1 cellular context compared by ENCODE assay signal in the genomic region with DNA sequence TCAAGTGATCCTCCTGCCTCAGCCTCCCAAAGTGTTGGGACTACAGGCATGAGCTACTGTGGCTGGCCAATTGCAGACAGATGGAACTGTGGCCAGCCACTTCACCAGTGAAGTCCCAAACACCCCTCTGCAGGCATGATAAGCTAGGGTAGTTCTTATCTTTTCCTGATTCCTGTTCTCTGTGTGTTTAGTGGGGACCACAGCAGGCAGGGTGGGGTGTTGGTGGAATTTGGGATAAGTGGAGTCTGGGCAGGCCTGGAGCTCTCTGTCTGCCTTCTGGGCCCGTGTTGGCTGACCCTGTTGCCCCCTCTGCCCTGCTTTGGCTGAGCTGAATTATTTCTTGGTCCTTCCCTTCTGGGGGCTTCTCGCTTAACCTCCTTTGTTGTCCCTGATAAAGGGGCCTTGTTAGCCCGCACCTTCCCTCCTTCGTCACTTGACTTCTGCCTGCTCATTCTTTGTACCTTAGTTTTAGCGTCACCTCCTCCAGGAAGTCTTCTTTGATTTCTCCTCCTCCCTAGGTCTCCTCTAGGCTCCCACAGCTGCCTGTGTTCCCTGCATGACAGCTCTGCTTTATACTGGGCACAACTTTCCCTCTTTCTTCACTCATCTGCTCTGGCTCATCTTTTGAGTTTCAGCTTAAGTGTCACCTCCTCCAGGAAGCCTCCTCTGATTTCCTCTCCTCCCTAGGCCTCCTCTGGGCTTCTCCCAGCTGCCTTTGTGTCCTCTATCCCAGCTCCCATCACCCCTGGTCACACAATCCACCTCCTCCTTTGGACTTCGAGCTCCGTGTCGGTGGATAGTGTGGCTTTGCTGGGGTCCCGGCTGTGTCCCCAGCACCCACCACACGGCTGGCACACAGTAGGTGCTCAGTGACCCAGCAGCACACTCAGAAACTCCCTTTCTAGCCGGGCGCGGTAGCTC.
TF ChIP-seq lines count a peak whose summit lies in the region.

No MANE protein-coding gene starts in this region.

TF ChIP-seq in K562, 482 proteins besides CTCF, POLR2A, EP300 and RAD21 (continued from another document and continues in another):
- TF ChIP-seq, protein P1, sequence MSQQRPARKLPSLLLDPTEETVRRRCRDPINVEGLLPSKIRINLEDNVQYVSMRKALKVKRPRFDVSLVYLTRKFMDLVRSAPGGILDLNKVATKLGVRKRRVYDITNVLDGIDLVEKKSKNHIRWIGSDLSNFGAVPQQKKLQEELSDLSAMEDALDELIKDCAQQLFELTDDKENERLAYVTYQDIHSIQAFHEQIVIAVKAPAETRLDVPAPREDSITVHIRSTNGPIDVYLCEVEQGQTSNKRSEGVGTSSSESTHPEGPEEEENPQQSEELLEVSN (IDR thresholded peaks at IDR 0.05; ENCODE audit: borderline replicate concordance in 1 of 2, extremely low read depth in 1 of 2, insufficient read depth in 1 of 2, insufficient read length in 1 of 2, low read depth in 1 of 2, low read length in 1 of 2, poor library complexity in 1 of 2, severe bottlenecking in 1 of 2), result no peak
- TF ChIP-seq TAF7 (tag; IDR thresholded peaks at IDR 0.05) (no peak), NUFIP1 (IDR thresholded peaks at IDR 0.05; ENCODE audit: partially characterized antibody) (no peak), RBM25 (IDR thresholded peaks at IDR 0.05; ENCODE audit: low read depth, low read length, severe bottlenecking) (peak; percentile 97), MYBL2 (IDR thresholded peaks at IDR 0.05; ENCODE audit: low read depth) (no peak), MYBL2 (CRISPR knock-in tag; IDR thresholded peaks at IDR 0.05; ENCODE audit: borderline replicate concordance) (no peak), EHMT2 (IDR thresholded peaks at IDR 0.05) (no peak), TBP (optimal IDR thresholded peaks at IDR 0.05; ENCODE audit: low read depth, low read length) (no peak), SNIP1 (IDR thresholded peaks at IDR 0.05; ENCODE audit: low read depth) (no peak), NFRKB (IDR thresholded peaks at IDR 0.05; ENCODE audit: low read depth) (no peak), ZC3H11A (IDR thresholded peaks at IDR 0.05; ENCODE audit: low read depth, low read length) (no peak), KDM2B (CRISPR knock-in tag; IDR thresholded peaks at IDR 0.05) (no peak), RBM17 (IDR thresholded peaks at IDR 0.05; ENCODE audit: borderline replicate concordance, low read depth, low read length) (no peak), PRMT5 (CRISPR knock-in tag; IDR thresholded peaks at IDR 0.05) (no peak), PHTF2 (CRISPR knock-in tag; IDR thresholded peaks at IDR 0.05) (no peak), ZNF785 (CRISPR knock-in tag; IDR thresholded peaks at IDR 0.05) (no peak), ZNF311 (CRISPR knock-in tag; IDR thresholded peaks at IDR 0.05) (no peak), TEAD4 (IDR thresholded peaks at IDR 0.05; ENCODE audit: low read length) (peak; percentile 76), TEAD4 (CRISPR knock-in tag; IDR thresholded peaks at IDR 0.05; ENCODE audit: borderline replicate concordance) (no peak), SMARCA5 (IDR thresholded peaks at IDR 0.05) (peak; percentile 100), ZNF121 (CRISPR knock-in tag; conservative IDR thresholded peaks at IDR 0.05) (no peak), SMARCE1 (IDR thresholded peaks at IDR 0.05) (peak; percentile 68), DNMT1 (IDR thresholded peaks at IDR 0.05) (no peak), GABPA (tag; conservative IDR thresholded peaks at IDR 0.05; ENCODE audit: low read depth) (no peak), PHF8 (IDR thresholded peaks at IDR 0.05; ENCODE audit: borderline replicate concordance, low read length) (no peak), CBX5 (IDR thresholded peaks at IDR 0.05; ENCODE audit: borderline replicate concordance, low read depth) (no peak), ELF4 (CRISPR knock-in tag; IDR thresholded peaks at IDR 0.05) (no peak), SAFB (IDR thresholded peaks at IDR 0.05; ENCODE audit: borderline replicate concordance, low read depth, low read length) (no peak), GABPB2 (CRISPR knock-in tag; conservative IDR thresholded peaks at IDR 0.05) (no peak), HNRNPL (IDR thresholded peaks at IDR 0.05; ENCODE audit: low read depth, low read length) (no peak), ZNF347 (CRISPR knock-in tag; IDR thresholded peaks at IDR 0.05; ENCODE audit: low read depth) (no peak), HNRNPH1 (optimal IDR thresholded peaks at IDR 0.05; ENCODE audit: low read depth, low read length) (no peak), ZNF3 (CRISPR knock-in tag; IDR thresholded peaks at IDR 0.05) (peak; percentile 58; the same call in 1 of the 2 replicates), NEUROD1 (IDR thresholded peaks at IDR 0.05; ENCODE audit: borderline replicate concordance, low read depth, low read length, partially characterized antibody) (no peak), TAF9B (IDR thresholded peaks at IDR 0.05; ENCODE audit: partially characterized antibody) (no peak), GABPB1 (CRISPR knock-in tag; IDR thresholded peaks at IDR 0.05) (no peak)
- TF ChIP-seq, protein P2, sequence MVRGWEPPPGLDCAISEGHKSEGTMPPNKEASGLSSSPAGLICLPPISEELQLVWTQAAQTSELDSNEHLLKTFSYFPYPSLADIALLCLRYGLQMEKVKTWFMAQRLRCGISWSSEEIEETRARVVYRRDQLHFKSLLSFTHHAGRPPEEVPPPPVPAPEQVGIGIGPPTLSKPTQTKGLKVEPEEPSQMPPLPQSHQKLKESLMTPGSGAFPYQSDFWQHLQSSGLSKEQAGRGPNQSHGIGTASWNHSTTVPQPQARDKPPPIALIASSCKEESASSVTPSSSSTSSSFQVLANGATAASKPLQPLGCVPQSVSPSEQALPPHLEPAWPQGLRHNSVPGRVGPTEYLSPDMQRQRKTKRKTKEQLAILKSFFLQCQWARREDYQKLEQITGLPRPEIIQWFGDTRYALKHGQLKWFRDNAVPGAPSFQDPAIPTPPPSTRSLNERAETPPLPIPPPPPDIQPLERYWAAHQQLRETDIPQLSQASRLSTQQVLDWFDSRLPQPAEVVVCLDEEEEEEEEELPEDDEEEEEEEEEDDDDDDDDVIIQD (CRISPR knock-in tag; IDR thresholded peaks at IDR 0.05), result no peak
- TF ChIP-seq, protein P3, sequence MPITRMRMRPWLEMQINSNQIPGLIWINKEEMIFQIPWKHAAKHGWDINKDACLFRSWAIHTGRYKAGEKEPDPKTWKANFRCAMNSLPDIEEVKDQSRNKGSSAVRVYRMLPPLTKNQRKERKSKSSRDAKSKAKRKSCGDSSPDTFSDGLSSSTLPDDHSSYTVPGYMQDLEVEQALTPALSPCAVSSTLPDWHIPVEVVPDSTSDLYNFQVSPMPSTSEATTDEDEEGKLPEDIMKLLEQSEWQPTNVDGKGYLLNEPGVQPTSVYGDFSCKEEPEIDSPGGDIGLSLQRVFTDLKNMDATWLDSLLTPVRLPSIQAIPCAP (CRISPR knock-in tag; IDR thresholded peaks at IDR 0.05; ENCODE audit: borderline replicate concordance), result no peak
- TF ChIP-seq, protein P4, sequence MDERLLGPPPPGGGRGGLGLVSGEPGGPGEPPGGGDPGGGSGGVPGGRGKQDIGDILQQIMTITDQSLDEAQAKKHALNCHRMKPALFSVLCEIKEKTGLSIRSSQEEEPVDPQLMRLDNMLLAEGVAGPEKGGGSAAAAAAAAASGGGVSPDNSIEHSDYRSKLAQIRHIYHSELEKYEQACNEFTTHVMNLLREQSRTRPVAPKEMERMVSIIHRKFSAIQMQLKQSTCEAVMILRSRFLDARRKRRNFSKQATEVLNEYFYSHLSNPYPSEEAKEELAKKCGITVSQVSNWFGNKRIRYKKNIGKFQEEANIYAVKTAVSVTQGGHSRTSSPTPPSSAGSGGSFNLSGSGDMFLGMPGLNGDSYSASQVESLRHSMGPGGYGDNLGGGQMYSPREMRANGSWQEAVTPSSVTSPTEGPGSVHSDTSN (CRISPR knock-in tag; IDR thresholded peaks at IDR 0.05; ENCODE audit: low read depth), result no peak
- TF ChIP-seq, protein P4 (tag; conservative IDR thresholded peaks at IDR 0.05; ENCODE audit: low read depth), result no peak
- TF ChIP-seq, protein P5, sequence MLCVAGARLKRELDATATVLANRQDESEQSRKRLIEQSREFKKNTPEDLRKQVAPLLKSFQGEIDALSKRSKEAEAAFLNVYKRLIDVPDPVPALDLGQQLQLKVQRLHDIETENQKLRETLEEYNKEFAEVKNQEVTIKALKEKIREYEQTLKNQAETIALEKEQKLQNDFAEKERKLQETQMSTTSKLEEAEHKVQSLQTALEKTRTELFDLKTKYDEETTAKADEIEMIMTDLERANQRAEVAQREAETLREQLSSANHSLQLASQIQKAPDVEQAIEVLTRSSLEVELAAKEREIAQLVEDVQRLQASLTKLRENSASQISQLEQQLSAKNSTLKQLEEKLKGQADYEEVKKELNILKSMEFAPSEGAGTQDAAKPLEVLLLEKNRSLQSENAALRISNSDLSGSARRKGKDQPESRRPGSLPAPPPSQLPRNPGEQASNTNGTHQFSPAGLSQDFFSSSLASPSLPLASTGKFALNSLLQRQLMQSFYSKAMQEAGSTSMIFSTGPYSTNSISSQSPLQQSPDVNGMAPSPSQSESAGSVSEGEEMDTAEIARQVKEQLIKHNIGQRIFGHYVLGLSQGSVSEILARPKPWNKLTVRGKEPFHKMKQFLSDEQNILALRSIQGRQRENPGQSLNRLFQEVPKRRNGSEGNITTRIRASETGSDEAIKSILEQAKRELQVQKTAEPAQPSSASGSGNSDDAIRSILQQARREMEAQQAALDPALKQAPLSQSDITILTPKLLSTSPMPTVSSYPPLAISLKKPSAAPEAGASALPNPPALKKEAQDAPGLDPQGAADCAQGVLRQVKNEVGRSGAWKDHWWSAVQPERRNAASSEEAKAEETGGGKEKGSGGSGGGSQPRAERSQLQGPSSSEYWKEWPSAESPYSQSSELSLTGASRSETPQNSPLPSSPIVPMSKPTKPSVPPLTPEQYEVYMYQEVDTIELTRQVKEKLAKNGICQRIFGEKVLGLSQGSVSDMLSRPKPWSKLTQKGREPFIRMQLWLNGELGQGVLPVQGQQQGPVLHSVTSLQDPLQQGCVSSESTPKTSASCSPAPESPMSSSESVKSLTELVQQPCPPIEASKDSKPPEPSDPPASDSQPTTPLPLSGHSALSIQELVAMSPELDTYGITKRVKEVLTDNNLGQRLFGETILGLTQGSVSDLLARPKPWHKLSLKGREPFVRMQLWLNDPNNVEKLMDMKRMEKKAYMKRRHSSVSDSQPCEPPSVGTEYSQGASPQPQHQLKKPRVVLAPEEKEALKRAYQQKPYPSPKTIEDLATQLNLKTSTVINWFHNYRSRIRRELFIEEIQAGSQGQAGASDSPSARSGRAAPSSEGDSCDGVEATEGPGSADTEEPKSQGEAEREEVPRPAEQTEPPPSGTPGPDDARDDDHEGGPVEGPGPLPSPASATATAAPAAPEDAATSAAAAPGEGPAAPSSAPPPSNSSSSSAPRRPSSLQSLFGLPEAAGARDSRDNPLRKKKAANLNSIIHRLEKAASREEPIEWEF (CRISPR knock-in tag; IDR thresholded peaks at IDR 0.05), result no peak
- TF ChIP-seq, protein P6, sequence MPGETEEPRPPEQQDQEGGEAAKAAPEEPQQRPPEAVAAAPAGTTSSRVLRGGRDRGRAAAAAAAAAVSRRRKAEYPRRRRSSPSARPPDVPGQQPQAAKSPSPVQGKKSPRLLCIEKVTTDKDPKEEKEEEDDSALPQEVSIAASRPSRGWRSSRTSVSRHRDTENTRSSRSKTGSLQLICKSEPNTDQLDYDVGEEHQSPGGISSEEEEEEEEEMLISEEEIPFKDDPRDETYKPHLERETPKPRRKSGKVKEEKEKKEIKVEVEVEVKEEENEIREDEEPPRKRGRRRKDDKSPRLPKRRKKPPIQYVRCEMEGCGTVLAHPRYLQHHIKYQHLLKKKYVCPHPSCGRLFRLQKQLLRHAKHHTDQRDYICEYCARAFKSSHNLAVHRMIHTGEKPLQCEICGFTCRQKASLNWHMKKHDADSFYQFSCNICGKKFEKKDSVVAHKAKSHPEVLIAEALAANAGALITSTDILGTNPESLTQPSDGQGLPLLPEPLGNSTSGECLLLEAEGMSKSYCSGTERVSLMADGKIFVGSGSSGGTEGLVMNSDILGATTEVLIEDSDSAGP (CRISPR knock-in tag; IDR thresholded peaks at IDR 0.05), result no peak
- TF ChIP-seq, protein P7, sequence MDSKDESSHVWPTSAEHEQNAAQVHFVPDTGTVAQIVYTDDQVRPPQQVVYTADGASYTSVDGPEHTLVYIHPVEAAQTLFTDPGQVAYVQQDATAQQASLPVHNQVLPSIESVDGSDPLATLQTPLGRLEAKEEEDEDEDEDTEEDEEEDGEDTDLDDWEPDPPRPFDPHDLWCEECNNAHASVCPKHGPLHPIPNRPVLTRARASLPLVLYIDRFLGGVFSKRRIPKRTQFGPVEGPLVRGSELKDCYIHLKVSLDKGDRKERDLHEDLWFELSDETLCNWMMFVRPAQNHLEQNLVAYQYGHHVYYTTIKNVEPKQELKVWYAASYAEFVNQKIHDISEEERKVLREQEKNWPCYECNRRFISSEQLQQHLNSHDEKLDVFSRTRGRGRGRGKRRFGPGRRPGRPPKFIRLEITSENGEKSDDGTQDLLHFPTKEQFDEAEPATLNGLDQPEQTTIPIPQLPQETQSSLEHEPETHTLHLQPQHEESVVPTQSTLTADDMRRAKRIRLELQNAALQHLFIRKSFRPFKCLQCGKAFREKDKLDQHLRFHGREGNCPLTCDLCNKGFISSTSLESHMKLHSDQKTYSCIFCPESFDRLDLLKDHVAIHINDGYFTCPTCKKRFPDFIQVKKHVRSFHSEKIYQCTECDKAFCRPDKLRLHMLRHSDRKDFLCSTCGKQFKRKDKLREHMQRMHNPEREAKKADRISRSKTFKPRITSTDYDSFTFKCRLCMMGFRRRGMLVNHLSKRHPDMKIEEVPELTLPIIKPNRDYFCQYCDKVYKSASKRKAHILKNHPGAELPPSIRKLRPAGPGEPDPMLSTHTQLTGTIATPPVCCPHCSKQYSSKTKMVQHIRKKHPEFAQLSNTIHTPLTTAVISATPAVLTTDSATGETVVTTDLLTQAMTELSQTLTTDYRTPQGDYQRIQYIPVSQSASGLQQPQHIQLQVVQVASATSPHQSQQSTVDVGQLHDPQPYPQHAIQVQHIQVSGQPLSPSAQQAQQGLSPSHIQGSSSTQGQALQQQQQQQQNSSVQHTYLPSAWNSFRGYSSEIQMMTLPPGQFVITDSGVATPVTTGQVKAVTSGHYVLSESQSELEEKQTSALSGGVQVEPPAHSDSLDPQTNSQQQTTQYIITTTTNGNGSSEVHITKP (IDR thresholded peaks at IDR 0.05; ENCODE audit: partially characterized antibody), result peak; percentile 36
- TF ChIP-seq, protein P8, sequence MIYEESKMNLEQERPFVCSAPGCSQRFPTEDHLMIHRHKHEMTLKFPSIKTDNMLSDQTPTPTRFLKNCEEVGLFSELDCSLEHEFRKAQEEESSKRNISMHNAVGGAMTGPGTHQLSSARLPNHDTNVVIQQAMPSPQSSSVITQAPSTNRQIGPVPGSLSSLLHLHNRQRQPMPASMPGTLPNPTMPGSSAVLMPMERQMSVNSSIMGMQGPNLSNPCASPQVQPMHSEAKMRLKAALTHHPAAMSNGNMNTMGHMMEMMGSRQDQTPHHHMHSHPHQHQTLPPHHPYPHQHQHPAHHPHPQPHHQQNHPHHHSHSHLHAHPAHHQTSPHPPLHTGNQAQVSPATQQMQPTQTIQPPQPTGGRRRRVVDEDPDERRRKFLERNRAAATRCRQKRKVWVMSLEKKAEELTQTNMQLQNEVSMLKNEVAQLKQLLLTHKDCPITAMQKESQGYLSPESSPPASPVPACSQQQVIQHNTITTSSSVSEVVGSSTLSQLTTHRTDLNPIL (CRISPR knock-in tag; IDR thresholded peaks at IDR 0.05), result no peak
